In genomic region chr6:11248974-11249761, GRCh38 we compare ENCODE assay signal across 18 cellular contexts. TPM values are rescaled to one million over a fixed set of nuclear protein-coding genes. Genes with fewer than 3 reads are reported as not detected.
DNase-seq lines count a peak whose midpoint lies in the region; ATAC-seq and TF ChIP-seq lines count a peak whose summit lies in the region.
"Had no signal": no experiment of that assay in that cellular context is flagged by ENCODE, and none has a peak within 500 bp of the region (broad histone marks: within the 10 kb centered on the region; RNA-seq: fewer than 3 reads in every experiment).

No MANE protein-coding gene starts in this region.

- peaks cover 15% of the 10 kb centered on the region for H3K4me1 Mint-ChIP-seq in memory B cell

- DNase-seq in Caki2 (ENCODE audit: low read depth) (peak; percentile 17), ELR (ENCODE audit: low read depth) (peak; percentile 22), NCI-H2029 treated with DMSO at 0.1 percent for 48 hours (lab: John Stamatoyannopoulos, UW) (peak; percentile 67), memory B cell (ENCODE audit: low spot score in 2 of 2) (no peak), left lung (no peak), iPS-NIHi11 (ENCODE audit: low spot score) (no peak)
- DNase-seq: DMS153, MG63, NCI-H1105, NCI-H1694 treated with DMSO at 0.1 percent for 48 hours, NCI-H345, NCI-H526, PC-3, SJCRH30, SW 1271 had no signal

- H3K36me3 Mint-ChIP-seq in memory B cell, result peaks cover 48% of the 10 kb centered on the region

- in situ Hi-C loops in Caki2 (cut with HindIII; ENCODE audit: low pct_unique_long_range_greater_than_20kb, low sequenced_read_pairs), result no loop called here

- intact Hi-C loops in left lung (cut with DNase I), result no loop called here

- no peaks in the 10 kb centered on the region for H3K27me3 ChIP-seq in left lung
- H3K27me3 ChIP-seq: MG63, SJCRH30 had no signal

- H3K4me3 Mint-ChIP-seq in memory B cell, result no peak overlapping the region

- no peak overlapping the region for H3K4me3 ChIP-seq in left lung
- H3K4me3 ChIP-seq: MG63, SJCRH30 had no signal

- H3K27me3 Mint-ChIP-seq in memory B cell, result no peaks in the 10 kb centered on the region

- H3K4me1 ChIP-seq in left lung, result peaks cover 10 to 21% of the 10 kb centered on the region in 2 donors

- peaks cover 2% of the 10 kb centered on the region for H3K9me3 Mint-ChIP-seq in memory B cell

- no peak overlapping the region for H3K27ac ChIP-seq in left lung
- H3K27ac ChIP-seq: C4-2B, KMS-11, SJCRH30 had no signal

- no peak for TF ChIP-seq CTCF in left lung (IDR thresholded peaks at IDR 0.05)

- H3K27ac Mint-ChIP-seq in memory B cell, result peak overlapping the region; percentile 75

- no peaks in the 10 kb centered on the region for H3K9me3 ChIP-seq in left lung
- H3K9me3 ChIP-seq: MG63, SJCRH30 had no signal

- H3K36me3 ChIP-seq in left lung, result no peaks in the 10 kb centered on the region
- H3K36me3 ChIP-seq: MG63, SJCRH30 had no signal

- ATAC-seq in memory B cell (ENCODE audit: low read depth) (no peak), left lung (no peak), HG03378 (IDR thresholded peaks at IDR 0.05; ENCODE audit: unreplicated experiment) (no peak)
- ATAC-seq: PC-3 had no signal

RNA-seq across cellular contexts. Expression of gene NEDD9, which starts 16.7 kb away (rescaled TPM):
- total RNA-seq in Caki2 (2014; rRNA removed; shearing (Covaris generic); ENCODE audit: low replicate concordance), result 5.2 and 7.9 TPM in 2 replicates
- 100 to 1,000 TPM; 101 to 193 TPM for total RNA-seq in left lung

Comparison
In these comparisons a context has a peak if more than half of its experiments do, and no peak if none do; other contexts are left out.
1. DNase-seq: peak in Caki2 (single experiment), ELR (single experiment) and NCI-H2029 treated with DMSO at 0.1 percent for 48 hours (single experiment); none in memory B cell (0 of 2), left lung (0 of 2) and iPS-NIHi11 (single experiment).
2. RNA of gene NEDD9, which starts 16.7 kb away (total RNA-seq): 101 to 193 TPM in left lung; 5.2 to 7.9 TPM in Caki2; every median in the first group is over 10 times any median in the second.